8 cellular contexts compared by ENCODE assay signal in the genomic region with DNA sequence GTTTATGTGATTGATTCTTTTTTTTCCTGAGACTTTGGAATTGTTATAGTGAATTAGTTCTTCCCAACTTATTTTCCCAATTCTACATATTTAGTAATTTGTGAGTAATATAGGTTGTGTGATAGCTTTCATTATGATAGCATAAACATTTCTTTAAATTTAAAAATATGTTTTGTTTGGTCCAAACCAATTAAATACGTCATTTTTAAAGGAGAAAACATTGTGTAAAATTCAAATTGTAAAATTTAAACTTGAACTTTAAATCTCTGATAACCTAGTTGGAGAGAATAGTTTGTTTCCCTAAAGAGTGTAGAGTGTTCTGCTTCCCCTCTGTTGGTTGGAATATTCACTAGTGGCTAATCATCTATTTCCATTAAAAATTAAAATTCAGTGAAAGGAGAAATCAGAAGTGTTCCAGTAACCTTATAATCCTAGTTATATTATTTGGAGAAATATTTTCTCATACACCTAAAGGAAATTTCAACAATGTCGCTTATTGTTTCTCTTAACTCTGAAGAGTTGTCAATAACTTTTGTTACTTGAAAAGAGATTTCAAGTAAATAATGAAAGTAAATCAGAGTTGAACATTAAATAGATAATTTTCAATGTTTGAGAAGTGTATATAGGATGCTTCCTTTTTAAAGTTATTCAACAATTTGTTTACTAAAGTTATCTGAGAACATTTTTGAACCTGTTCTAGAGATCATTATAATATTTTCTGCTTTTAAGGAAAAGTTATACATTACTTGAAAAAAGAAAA. TPM values are rescaled to one million over a fixed set of nuclear protein-coding genes. Genes with fewer than 3 reads are reported as not detected.
DNase-seq lines count a peak whose midpoint lies in the region; ATAC-seq and TF ChIP-seq lines count a peak whose summit lies in the region.

No MANE protein-coding gene starts in this region.

- peaks cover 28% of the 10 kb centered on the region for H3F3A ChIP-seq in neural progenitor cell (ENCODE audit: low read depth)

- H3K4me1 ChIP-seq in CD4-positive, CD25-positive, alpha-beta regulatory T cell (ENCODE audit: control insufficient read depth, insufficient read depth, low read length, poor library complexity, severe bottlenecking), result peaks cover 47% of the 10 kb centered on the region
- H3K4me1 ChIP-seq in effector memory CD4-positive, alpha-beta T cell (ENCODE audit: control insufficient read depth, insufficient read depth, low read length, poor library complexity, severe bottlenecking), result peaks cover 21% of the 10 kb centered on the region
- H3K4me1 ChIP-seq in neural progenitor cell, result peaks cover 22% of the 10 kb centered on the region

- H3K36me3 Mint-ChIP-seq in CD4-positive, CD25-positive, alpha-beta regulatory T cell, result no peaks in the 10 kb centered on the region
- peaks cover 6% of the 10 kb centered on the region for H3K36me3 Mint-ChIP-seq in neural progenitor cell

- H3K4me2 ChIP-seq in neural progenitor cell, result peak overlapping the region; percentile 85

- H3K4me3 ChIP-seq in CD4-positive, CD25-positive, alpha-beta regulatory T cell (ENCODE audit: low read depth, low read length), result peak overlapping the region; percentile 92
- peak overlapping the region; percentile 96 for H3K4me3 ChIP-seq in NB4 (ENCODE audit: low read depth, low read length)
- peak overlapping the region; percentile 99 for H3K4me3 ChIP-seq in effector memory CD4-positive, alpha-beta T cell (ENCODE audit: insufficient read depth, low read depth, low read length, poor library complexity, severe bottlenecking)
- peak overlapping the region; percentile 95 for H3K4me3 ChIP-seq in neural progenitor cell

- ATAC-seq in CD4-positive, CD25-positive, alpha-beta regulatory T cell (ENCODE audit: low read depth in 2 of 2), result no peak
- no peak for ATAC-seq in GM21515 (IDR thresholded peaks at IDR 0.05; ENCODE audit: unreplicated experiment)
- ATAC-seq in HG02763 (IDR thresholded peaks at IDR 0.05; ENCODE audit: unreplicated experiment), result no peak

- H3K27me3 ChIP-seq in CD4-positive, CD25-positive, alpha-beta regulatory T cell (ENCODE audit: control insufficient read depth, insufficient read depth, low read length), result no peaks in the 10 kb centered on the region
- H3K27me3 ChIP-seq in effector memory CD4-positive, alpha-beta T cell (replicated peaks; ENCODE audit: control insufficient read depth, insufficient read depth, low read length, poor library complexity, severe bottlenecking), result no peaks in the 10 kb centered on the region
- no peaks in the 10 kb centered on the region for H3K27me3 ChIP-seq in neural progenitor cell

- H3K27ac ChIP-seq in CD4-positive, CD25-positive, alpha-beta regulatory T cell (ENCODE audit: insufficient read depth, low read length, poor library complexity, severe bottlenecking), result no peak overlapping the region
- H3K27ac ChIP-seq in effector memory CD4-positive, alpha-beta T cell (ENCODE audit: insufficient read depth, low read length, poor library complexity, severe bottlenecking), result no peak overlapping the region
- no peak overlapping the region for H3K27ac ChIP-seq in neural progenitor cell

- H3K79me2 ChIP-seq in neural progenitor cell (ENCODE audit: low read depth), result peaks cover 100% of the 10 kb centered on the region

- no peak for TF ChIP-seq CTCF in NB4 (IDR thresholded peaks at IDR 0.05; ENCODE audit: low read depth, low read length)
- TF ChIP-seq CTCF in neural progenitor cell (IDR thresholded peaks at IDR 0.05), result no peak

- H3K9me3 Mint-ChIP-seq in CD4-positive, CD25-positive, alpha-beta regulatory T cell, result peaks cover 0 to 2% (median 0%) of the 10 kb centered on the region in 7 donors
- H3K9me3 Mint-ChIP-seq in neural progenitor cell, result peaks cover 8% of the 10 kb centered on the region

- peaks cover 79% of the 10 kb centered on the region for H4K20me1 ChIP-seq in neural progenitor cell (ENCODE audit: low read depth)

- no peak for TF ChIP-seq POLR2A in NB4 (IDR thresholded peaks at IDR 0.05; ENCODE audit: extremely low read depth, insufficient read length)

- no peak for DNase-seq in CD4-positive, CD25-positive, alpha-beta regulatory T cell
- DNase-seq in NB4 (ENCODE audit: low read depth), result no peak
- DNase-seq in effector memory CD4-positive, alpha-beta T cell, result no peak
- DNase-seq in neural progenitor cell (ENCODE audit: low spot score), result no peak
- DNase-seq in superior temporal gyrus (ENCODE audit: extremely low spot score), result no peak
- DNase-seq in stimulated activated naive CD4-positive, alpha-beta T cell treated with Interleukin-2 at 50 U/mL for 16 hours (lab: John Stamatoyannopoulos, UW), result no peak

- H3K36me3 ChIP-seq in CD4-positive, CD25-positive, alpha-beta regulatory T cell (ENCODE audit: control insufficient read depth, insufficient read depth, low read length), result no peaks in the 10 kb centered on the region
- H3K36me3 ChIP-seq in effector memory CD4-positive, alpha-beta T cell (ENCODE audit: control insufficient read depth, insufficient read depth, low read length), result no peaks in the 10 kb centered on the region
- H3K36me3 ChIP-seq in neural progenitor cell, result no peaks in the 10 kb centered on the region

- H3K27me3 Mint-ChIP-seq in CD4-positive, CD25-positive, alpha-beta regulatory T cell, result peaks cover 8% of the 10 kb centered on the region
- peaks cover 5% of the 10 kb centered on the region for H3K27me3 Mint-ChIP-seq in neural progenitor cell (ENCODE audit: insufficient read depth, low read depth)

- H3K9me3 ChIP-seq in CD4-positive, CD25-positive, alpha-beta regulatory T cell (ENCODE audit: control insufficient read depth in 2 of 2, low read length in 2 of 2), result no peaks in the 10 kb centered on the region
- no peaks in the 10 kb centered on the region for H3K9me3 ChIP-seq in effector memory CD4-positive, alpha-beta T cell (ENCODE audit: control insufficient read depth, low read length)
- H3K9me3 ChIP-seq in neural progenitor cell (ENCODE audit: low read depth), result no peaks in the 10 kb centered on the region

- no peak overlapping the region for H2AFZ ChIP-seq in neural progenitor cell (replicated peaks)

- H3K4me3 Mint-ChIP-seq in CD4-positive, CD25-positive, alpha-beta regulatory T cell, result peak overlapping the region; percentile 87 to 99 (median 98)
- H3K4me3 Mint-ChIP-seq in neural progenitor cell, result peak overlapping the region; percentile 92

- peak overlapping the region in 2 of 3 donors; percentile 96 to 99 for H3K27ac Mint-ChIP-seq in CD4-positive, CD25-positive, alpha-beta regulatory T cell
- H3K27ac Mint-ChIP-seq in neural progenitor cell, result peak overlapping the region; percentile 36

- peaks cover 31 to 57% (median 47%) of the 10 kb centered on the region in 4 donors for H3K4me1 Mint-ChIP-seq in CD4-positive, CD25-positive, alpha-beta regulatory T cell
- peaks cover 11% of the 10 kb centered on the region for H3K4me1 Mint-ChIP-seq in neural progenitor cell

- H3K9ac ChIP-seq in neural progenitor cell, result peak overlapping the region; percentile 15

RNA-seq across cellular contexts. Expression of gene NIPBL, which starts 2.9 kb away (rescaled TPM):
- 132 TPM for total RNA-seq in CD4-positive, CD25-positive, alpha-beta regulatory T cell
- 10 to 100 TPM; 12.5 to 21.2 (median 15.4) TPM for polyA plus RNA-seq in CD4-positive, CD25-positive, alpha-beta regulatory T cell
- 41.4 and 67.9 TPM in 2 replicates for total RNA-seq in neural progenitor cell (ENCODE audit: low replicate concordance)
